In genomic region chr5:81397169-81397568, GRCh38 we compare ENCODE assay signal across 18 cellular contexts. TPM values are rescaled to one million over a fixed set of nuclear protein-coding genes. Genes with fewer than 3 reads are reported as not detected.
A peak's percentile ranks its signal among the peaks of the same experiment; 100 is the strongest.
DNase-seq lines count a peak whose midpoint lies in the region; ATAC-seq and TF ChIP-seq lines count a peak whose summit lies in the region.
"Had no signal": no experiment of that assay in that cellular context is flagged by ENCODE, and none has a peak within 500 bp of the region (broad histone marks: within the 10 kb centered on the region; RNA-seq: fewer than 3 reads in every experiment).

No MANE protein-coding gene starts in this region.

- no peak overlapping the region for H3K27ac ChIP-seq in GM23248
- H3K27ac ChIP-seq in uterus: no peak overlapping the region

- no peak overlapping the region for H3K4me2 ChIP-seq in GM23248 (ENCODE audit: unreplicated experiment)

- H4K20me1 ChIP-seq in GM23248 (ENCODE audit: insufficient read depth): no peaks in the 10 kb centered on the region

- H3K36me3 ChIP-seq in GM23248 (ENCODE audit: low read depth): no peaks in the 10 kb centered on the region
- H3K36me3 ChIP-seq in uterus: no peaks in the 10 kb centered on the region

- no peaks in the 10 kb centered on the region for H3F3A ChIP-seq in GM23248 (ENCODE audit: insufficient read depth)

- H3K27me3 ChIP-seq in GM23248 (replicated peaks; ENCODE audit: insufficient read depth): no peaks in the 10 kb centered on the region; the same call in 1 of the 2 replicates
- peaks cover 0 to 4% of the 10 kb centered on the region in 2 donors for H3K27me3 ChIP-seq in uterus

- intact Hi-C loops in uterus (cut with DNase I; ENCODE audit: low total_unique reads): no loop called here

- WGBS in GM23248 (ENCODE audit: low coverage in 1 of 2, low lambda C conversion rate in 2 of 2, missing lambda C conversion rate in 2 of 2), 2 experiments: 1 to 2% methylated on average over 3 of the region's 3 CpGs

- no peaks in the 10 kb centered on the region for H3K79me2 ChIP-seq in GM23248 (ENCODE audit: insufficient read depth)

- no peak overlapping the region for H2AFZ ChIP-seq in GM23248

- H3K9me3 ChIP-seq in GM23248 (ENCODE audit: low read depth) (no peaks in the 10 kb centered on the region), uterus (no peaks in the 10 kb centered on the region)
- H3K9me3 ChIP-seq: mucosa of descending colon had no signal

- ATAC-seq in GM18861 (IDR thresholded peaks at IDR 0.05; ENCODE audit: unreplicated experiment) (no peak), HG02840 (IDR thresholded peaks at IDR 0.05; ENCODE audit: low FRiP score, unreplicated experiment) (no peak)
- ATAC-seq: mucosa of descending colon, T-helper 17 cell had no signal

- H3K4me1 ChIP-seq in GM23248 (ENCODE audit: insufficient read depth) (no peaks in the 10 kb centered on the region), uterus (peaks cover 0 to 5% of the 10 kb centered on the region in 2 donors)

- TF ChIP-seq CTCF in uterus (IDR thresholded peaks at IDR 0.05): no peak

- in situ Hi-C loops in GM23248 (cut with MboI): no loop called here

- DNase-seq in A172 (ENCODE audit: low spot score): peak; percentile 28
- peak; percentile 50 for DNase-seq in GM23248
- DNase-seq in UCSD-AML1 (lab: John Stamatoyannopoulos, UW; ENCODE audit: unreplicated experiment): peak; percentile 12
- peak; percentile 13 for DNase-seq in glomerular visceral epithelial cell (ENCODE audit: extremely low spot score)
- no peak for DNase-seq in uterus
- DNase-seq in activated CD4-positive, CD25-positive, alpha-beta regulatory T cell (lab: John Stamatoyannopoulos, UW): no peak
- DNase-seq: activated CD4-positive, alpha-beta T cell treated with anti-CD3 and anti-CD28 coated beads, Interleukin-2, amount 50 U/mL, for 48 hours; activated effector memory CD4-positive, alpha-beta T cell treated with anti-CD3 and anti-CD28 coated beads, Interleukin-2, amount 50 U/mL, for 16 hours; AML-193; DMS79 treated with DMSO at 0.1 percent for 48 hours; MM.1S; mucosa of descending colon; NCI-H2171; T-helper 17 cell had no signal

- no peak overlapping the region for H3K9ac ChIP-seq in GM23248

- no peaks in the 10 kb centered on the region for H3K9me2 ChIP-seq in GM23248 (ENCODE audit: insufficient read depth)

- TF ChIP-seq POLR2A in uterus (IDR thresholded peaks at IDR 0.05): no peak

- H3K4me3 ChIP-seq in GM23248 (no peak overlapping the region), uterus (no peak overlapping the region)
- H3K4me3 ChIP-seq: mucosa of descending colon had no signal

RNA-seq across cellular contexts. Expression of gene ACOT12, which starts 3.2 kb away (rescaled TPM):
- not detected in 2 replicates for total RNA-seq in A172 (2014; rRNA removed; shearing (Covaris generic))
- not detected in 2 replicates for total RNA-seq in GM23248 (2014; rRNA removed; shearing (Covaris generic))
- not detected in 2 replicates for polyA plus RNA-seq in GM23248 (2016; fragmentation: Nextera tagmentation; extraction: Ambion mirVana)
- under 1 TPM in 1 of 4 donors, not detected in 3; 0.55 TPM for total RNA-seq in uterus
- total RNA-seq: epithelial cell of proximal tubule, mucosa of descending colon, progenitor cell of endocrine pancreas, T-helper 17 cell had no signal

Comparison
In these comparisons a context has a peak if more than half of its experiments do, and no peak if none do; other contexts are left out.
1. DNase-seq: peak in A172 (single experiment), GM23248 (single experiment), UCSD-AML1 (single experiment) and glomerular visceral epithelial cell (single experiment); none in uterus (0 of 2) and activated CD4-positive, CD25-positive, alpha-beta regulatory T cell (0 of 4).